Comparison of ENCODE assay signal across 8 cellular contexts in the genomic region with DNA sequence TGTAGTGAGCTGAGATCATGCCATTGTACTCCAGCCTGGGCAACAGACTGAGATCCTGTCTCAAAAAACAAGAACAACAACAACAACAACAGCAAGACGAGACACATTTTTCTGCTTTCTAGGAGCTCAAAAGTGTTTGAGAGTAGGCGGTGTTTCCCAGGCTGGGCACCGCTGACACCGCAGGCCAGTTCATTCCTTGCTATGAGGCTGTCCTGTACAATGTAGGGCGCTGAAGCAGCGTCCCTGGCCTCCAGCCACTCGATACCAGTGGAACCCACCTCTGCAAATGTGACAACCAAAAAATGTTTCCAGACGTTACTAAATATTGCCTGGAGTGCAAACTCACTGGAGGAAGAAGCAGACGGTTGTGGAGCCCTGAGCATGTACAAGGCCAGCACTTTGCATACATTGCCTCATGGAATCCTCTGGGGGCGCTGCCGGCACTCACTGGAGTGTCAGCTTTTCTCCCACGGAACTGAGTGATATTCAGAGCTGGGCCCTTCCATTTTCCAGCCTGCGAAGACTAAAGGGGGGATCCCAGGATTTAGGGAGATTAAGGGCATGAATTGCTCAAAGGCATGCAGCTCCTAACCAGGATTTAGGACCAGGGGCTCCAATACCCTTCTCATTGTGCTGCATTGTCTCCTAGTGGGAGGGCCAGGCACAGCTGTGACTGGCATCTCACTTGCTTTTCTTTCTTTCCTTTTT. TPM values are rescaled to one million over a fixed set of nuclear protein-coding genes. Genes with fewer than 3 reads are reported as not detected.
DNase-seq lines count a peak whose midpoint lies in the region; ATAC-seq, FAIRE-seq and TF ChIP-seq lines count a peak whose summit lies in the region.

No MANE protein-coding gene starts in this region.

- TF ChIP-seq CTCF in osteoblast (IDR thresholded peaks at IDR 0.05; ENCODE audit: extremely low read depth, low read depth, low read length) (peak; percentile 80), uterus (IDR thresholded peaks at IDR 0.05) (peak; percentile 57 to 64 (median 61))

- H3K27ac Mint-ChIP-seq in CD4-positive, CD25-positive, alpha-beta regulatory T cell, result no peak overlapping the region

- H3K36me3 ChIP-seq in CD4-positive, CD25-positive, alpha-beta regulatory T cell (ENCODE audit: control insufficient read depth, insufficient read depth, low read length), result no peaks in the 10 kb centered on the region
- H3K36me3 ChIP-seq in osteoblast (ENCODE audit: insufficient read depth, low read length) (no peaks in the 10 kb centered on the region), uterus (no peaks in the 10 kb centered on the region)

- H3K79me2 ChIP-seq in osteoblast (ENCODE audit: insufficient read depth, low read length), result no peaks in the 10 kb centered on the region

- no peak overlapping the region for H3K4me3 Mint-ChIP-seq in CD4-positive, CD25-positive, alpha-beta regulatory T cell

- H2AFZ ChIP-seq in osteoblast (ENCODE audit: low read length), result peak overlapping the region; percentile 81

- peak in 2 of 3 donors; percentile 39 to 62 for DNase-seq in CD4-positive, CD25-positive, alpha-beta regulatory T cell
- DNase-seq in RKO (ENCODE audit: low spot score) (peak; percentile 84), frontal cortex (ENCODE audit: low spot score in 2 of 2) (peak; percentile 62 to 67), osteoblast (ENCODE audit: insufficient read length, low spot score, missing footprints) (peak; percentile 88), uterus (peak; percentile 49 to 54)
- DNase-seq in activated T-helper 9 cell treated with anti-CD3 and anti-CD28 coated beads, Interleukin-2, amount 50 U/mL, for 16 hours (ENCODE audit: low read depth), result peak; percentile 46

- H3K27me3 Mint-ChIP-seq in CD4-positive, CD25-positive, alpha-beta regulatory T cell, result no peaks in the 10 kb centered on the region

- H3K4me3 ChIP-seq in CD4-positive, CD25-positive, alpha-beta regulatory T cell (ENCODE audit: low read depth, low read length), result no peak overlapping the region
- H3K4me3 ChIP-seq in osteoblast (ENCODE audit: insufficient read depth, low read length), result no peak overlapping the region
- H3K4me3 ChIP-seq in uterus, result no peak overlapping the region

- peaks cover 0 to 2% (median 0%) of the 10 kb centered on the region in 7 donors for H3K9me3 Mint-ChIP-seq in CD4-positive, CD25-positive, alpha-beta regulatory T cell

- intact Hi-C loops in uterus (cut with DNase I; ENCODE audit: low total_unique reads), result no loop called here

- H3K27me3 ChIP-seq in CD4-positive, CD25-positive, alpha-beta regulatory T cell (ENCODE audit: control insufficient read depth, insufficient read depth, low read length), result no peaks in the 10 kb centered on the region
- H3K27me3 ChIP-seq in osteoblast (ENCODE audit: insufficient read depth, low read length) (no peaks in the 10 kb centered on the region), uterus (no peaks in the 10 kb centered on the region)

- H3K27ac ChIP-seq in CD4-positive, CD25-positive, alpha-beta regulatory T cell (ENCODE audit: insufficient read depth, low read length, poor library complexity, severe bottlenecking), result no peak overlapping the region
- no peak overlapping the region for H3K27ac ChIP-seq in osteoblast (ENCODE audit: low read depth, low read length)
- no peak overlapping the region for H3K27ac ChIP-seq in uterus

- TF ChIP-seq POLR2A in uterus (IDR thresholded peaks at IDR 0.05), result no peak

- no peak for FAIRE-seq in frontal cortex (lab: Jason Lieb, UNC)

- H3K4me2 ChIP-seq in osteoblast (ENCODE audit: insufficient read depth, low read length), result no peak overlapping the region

- H4K20me1 ChIP-seq in osteoblast (ENCODE audit: insufficient read depth, low read length), result no peaks in the 10 kb centered on the region

- H3K4me1 Mint-ChIP-seq in CD4-positive, CD25-positive, alpha-beta regulatory T cell, result peaks cover 0 to 6% (median 4%) of the 10 kb centered on the region in 4 donors

- H3K9me3 ChIP-seq in CD4-positive, CD25-positive, alpha-beta regulatory T cell (ENCODE audit: control insufficient read depth in 2 of 2, low read length in 2 of 2), result no peaks in the 10 kb centered on the region
- H3K9me3 ChIP-seq in osteoblast (ENCODE audit: low read depth, low read length) (no peaks in the 10 kb centered on the region), uterus (no peaks in the 10 kb centered on the region)

- peak; percentile 53 to 56 for ATAC-seq in CD4-positive, CD25-positive, alpha-beta regulatory T cell (ENCODE audit: low read depth in 2 of 2)
- ATAC-seq in HG02610 (IDR thresholded peaks at IDR 0.05; ENCODE audit: unreplicated experiment) (peak; percentile 53), HG03097 (IDR thresholded peaks at IDR 0.05; ENCODE audit: low FRiP score, unreplicated experiment) (no peak)

- H3K36me3 Mint-ChIP-seq in CD4-positive, CD25-positive, alpha-beta regulatory T cell, result no peaks in the 10 kb centered on the region

- no peaks in the 10 kb centered on the region for H3K4me1 ChIP-seq in CD4-positive, CD25-positive, alpha-beta regulatory T cell (ENCODE audit: control insufficient read depth, insufficient read depth, low read length, poor library complexity, severe bottlenecking)
- peaks cover 24% of the 10 kb centered on the region for H3K4me1 ChIP-seq in osteoblast (ENCODE audit: insufficient read depth, low read length)
- H3K4me1 ChIP-seq in uterus, result peaks cover 0 to 3% of the 10 kb centered on the region in 2 donors

RNA-seq across cellular contexts. Expression of a gene that starts 5.8 kb away (rescaled TPM):
- 16.0 TPM for total RNA-seq in CD4-positive, CD25-positive, alpha-beta regulatory T cell
- polyA plus RNA-seq in CD4-positive, CD25-positive, alpha-beta regulatory T cell, result 10 to 100 TPM; 24.0 to 39.8 (median 29.8) TPM
- total RNA-seq in frontal cortex (16.3 TPM), osteoblast (21.8 and 23.5 TPM in 2 replicates), uterus (10 to 100 TPM in 3 of 4 donors, 1 to 10 TPM in 1; 6.9 to 23.3 (median 20.6) TPM)

RNA-seq across cellular contexts. Expression of a gene that starts 24.1 kb away (rescaled TPM):
- total RNA-seq in CD4-positive, CD25-positive, alpha-beta regulatory T cell, result 246 TPM
- 10 to 100 TPM; 58.2 to 75.2 (median 69.1) TPM for polyA plus RNA-seq in CD4-positive, CD25-positive, alpha-beta regulatory T cell
- total RNA-seq in frontal cortex (92.9 TPM), osteoblast (494 and 590 TPM in 2 replicates), uterus (100 to 1,000 TPM; 105 to 351 (median 293) TPM)

RNA-seq across cellular contexts. Expression of a gene that starts 36.3 kb away (rescaled TPM):
- total RNA-seq in CD4-positive, CD25-positive, alpha-beta regulatory T cell, result 42.9 TPM
- 100 to 1,000 TPM; 102 to 117 (median 110) TPM for polyA plus RNA-seq in CD4-positive, CD25-positive, alpha-beta regulatory T cell
- total RNA-seq in frontal cortex, result 19.6 TPM
- total RNA-seq in osteoblast, result 25.9 and 34.7 TPM in 2 replicates
- 100 to 1,000 TPM in 1 of 4 donors, 10 to 100 TPM in 3; 24.5 to 125 (median 50.7) TPM for total RNA-seq in uterus

RNA-seq across cellular contexts. Expression of a gene that starts 39.5 kb away (rescaled TPM):
- 0.12 TPM for total RNA-seq in CD4-positive, CD25-positive, alpha-beta regulatory T cell
- not detected for polyA plus RNA-seq in CD4-positive, CD25-positive, alpha-beta regulatory T cell
- total RNA-seq in frontal cortex, result 19.2 TPM
- total RNA-seq in osteoblast, result under 0.01 TPM in 1 of 2 replicates, not detected in the other
- 10 to 100 TPM in 1 of 4 donors, 1 to 10 TPM in 1, under 1 TPM in 1, not detected in 1; 0.26 to 11.8 (median 9.5) TPM for total RNA-seq in uterus
